In genomic region chr17:66191607-66192377, GRCh38 we compare ENCODE assay signal across 8 cellular contexts. TPM values are rescaled to one million over a fixed set of nuclear protein-coding genes. Genes with fewer than 3 reads are reported as not detected.
A peak's percentile ranks its signal among the peaks of the same experiment; 100 is the strongest.
DNase-seq lines count a peak whose midpoint lies in the region; ATAC-seq and TF ChIP-seq lines count a peak whose summit lies in the region.

CEP112 (minus strand) TSS chr17:66192133.

- peak within 1 kb of the TSS; percentile 78 for H3K9ac ChIP-seq in neuronal stem cell (ENCODE audit: low read depth, low read length, poor library complexity)

- no peak within 1 kb of the TSS for H4K91ac ChIP-seq in neuronal stem cell (ENCODE audit: low read depth, low read length, poor library complexity)

- peak; percentile 79 to 96 (median 86) for DNase-seq in CD4-positive, alpha-beta T cell
- DNase-seq in Kasumi-1 (lab: John Stamatoyannopoulos, UW), result peak; percentile 60 to 62
- peak; percentile 36 to 82 (median 60) for DNase-seq in activated naive CD4-positive, alpha-beta T cell (lab: John Stamatoyannopoulos, UW)
- DNase-seq in neuronal stem cell (ENCODE audit: low spot score), result peak; percentile 91
- DNase-seq in stromal cell of bone marrow (ENCODE audit: low read depth), result peak; percentile 18

- no peaks in the 10 kb centered on the region for H3K9me3 Mint-ChIP-seq in CD4-positive, alpha-beta T cell

- H3K27me3 ChIP-seq in CD4-positive, alpha-beta T cell (ENCODE audit: control insufficient read depth, insufficient read depth, low read length), result no peaks in the 10 kb centered on the region
- H3K27me3 ChIP-seq in gastroesophageal sphincter (no peaks in the 10 kb centered on the region), neuronal stem cell (ENCODE audit: control insufficient read depth in 3 of 3, insufficient read depth in 3 of 3, low read depth in 1 of 3, low read length in 3 of 3) (no peaks in the 10 kb centered on the region)

- peak within 1 kb of the TSS; percentile 86 for H3K27ac Mint-ChIP-seq in CD4-positive, alpha-beta T cell

- peak; percentile 85 for ATAC-seq in CD4-positive, alpha-beta T cell (ENCODE audit: poor library complexity)
- ATAC-seq in GM21529 (IDR thresholded peaks at IDR 0.05; ENCODE audit: unreplicated experiment) (peak; percentile 74), gastroesophageal sphincter (peak; percentile 86)

- no peak within 1 kb of the TSS for H4K8ac ChIP-seq in neuronal stem cell (ENCODE audit: low read depth, low read length)

- peak within 1 kb of the TSS; percentile 97 for H2AFZ ChIP-seq in neuronal stem cell (ENCODE audit: low read length)

- H3K9me3 ChIP-seq in CD4-positive, alpha-beta T cell (ENCODE audit: control insufficient read depth, low read length), result no peaks in the 10 kb centered on the region
- H3K9me3 ChIP-seq in gastroesophageal sphincter, result no peaks in the 10 kb centered on the region
- no peaks in the 10 kb centered on the region for H3K9me3 ChIP-seq in neuronal stem cell (replicated peaks in 1 of 2; ENCODE audit: control insufficient read depth in 2 of 2, insufficient read depth in 1 of 2, low read depth in 1 of 2, low read length in 2 of 2)

- H3K4me3 Mint-ChIP-seq in CD4-positive, alpha-beta T cell, result peak within 1 kb of the TSS; percentile 92

- no peaks in the 10 kb centered on the region for H3K36me3 Mint-ChIP-seq in CD4-positive, alpha-beta T cell (ENCODE audit: low read depth)

- H3K23ac ChIP-seq in neuronal stem cell (ENCODE audit: low read depth, low read length, poor library complexity), result peak within 1 kb of the TSS; percentile 65

- peak within 1 kb of the TSS; percentile 95 for H3K18ac ChIP-seq in neuronal stem cell (ENCODE audit: low read length)

- no peak within 1 kb of the TSS for H3K14ac ChIP-seq in neuronal stem cell (ENCODE audit: low read length)

- H3K4me2 ChIP-seq in neuronal stem cell (ENCODE audit: insufficient read depth, low read length, poor library complexity, severe bottlenecking), result peak within 1 kb of the TSS; percentile 78

- H3K4me3 ChIP-seq in gastroesophageal sphincter (peak within 1 kb of the TSS; percentile 65 to 92), neuronal stem cell (ENCODE audit: low read length in 2 of 2) (peak within 1 kb of the TSS; percentile 74 to 84)

- no peak within 1 kb of the TSS for H2BK120ac ChIP-seq in neuronal stem cell (ENCODE audit: low read depth, low read length)

- no peak for TF ChIP-seq CTCF in CD4-positive, alpha-beta T cell (IDR thresholded peaks at IDR 0.05)
- TF ChIP-seq CTCF in gastroesophageal sphincter (IDR thresholded peaks at IDR 0.05), result peak in 2 of 4 experiments; percentile 11 to 37

- H2AK5ac ChIP-seq in neuronal stem cell (ENCODE audit: low read depth, low read length), result no peak within 1 kb of the TSS

- TF ChIP-seq EP300 in gastroesophageal sphincter (IDR thresholded peaks at IDR 0.05), result no peak

- peaks cover 16% of the 10 kb centered on the region for H3K4me1 Mint-ChIP-seq in CD4-positive, alpha-beta T cell (ENCODE audit: low read depth)

- H3K27ac ChIP-seq in CD4-positive, alpha-beta T cell (ENCODE audit: low read depth, low read length), result peak within 1 kb of the TSS; percentile 49
- H3K27ac ChIP-seq in gastroesophageal sphincter (peak within 1 kb of the TSS; percentile 1 to 90 (median 81)), neuronal stem cell (replicated peaks; ENCODE audit: low read length) (no peak within 1 kb of the TSS)

- CTCF ChIA-PET in CD4-positive, alpha-beta T cell (lab: Charles Lee), result interaction anchor here (0.7 to 2.1 kb wide), 3 partner anchors 9 to 480 kb away, joined by 3 to 4 read pairs (median 3); no protein-coding TSS in a partner anchor

- H3K4ac ChIP-seq in neuronal stem cell (ENCODE audit: low read length), result no peak within 1 kb of the TSS

- POLR2A ChIA-PET in CD4-positive, alpha-beta T cell (lab: Charles Lee), result no interaction called here

- no peak within 1 kb of the TSS for H2BK15ac ChIP-seq in neuronal stem cell (ENCODE audit: low read length)

- peak; percentile 36; the same call in 1 of the 2 replicates for TF ChIP-seq POLR2A in Raji (IDR thresholded peaks at IDR 0.05; ENCODE audit: insufficient read depth, low read depth, low read length)
- no peak for TF ChIP-seq POLR2A in gastroesophageal sphincter (IDR thresholded peaks at IDR 0.05)

- no peaks in the 10 kb centered on the region for H3K27me3 Mint-ChIP-seq in CD4-positive, alpha-beta T cell

- H3K36me3 ChIP-seq in gastroesophageal sphincter (no peaks in the 10 kb centered on the region), neuronal stem cell (replicated peaks in 1 of 2; ENCODE audit: control insufficient read depth in 2 of 2, insufficient read depth in 2 of 2, low read length in 2 of 2) (peaks cover 0 to 6% of the 10 kb centered on the region in 2 donors)

- peaks cover 0 to 33% (median 14%) of the 10 kb centered on the region in 3 donors for H3K4me1 ChIP-seq in gastroesophageal sphincter
- H3K4me1 ChIP-seq in neuronal stem cell (ENCODE audit: control insufficient read depth in 2 of 2, insufficient read depth in 1 of 2, low read depth in 1 of 2, low read length in 2 of 2), result peaks cover 1 to 7% of the 10 kb centered on the region in 2 donors

- WGBS in gastroesophageal sphincter (ENCODE audit: low coverage in 1 of 2), 2 donors, result no CpG with 5 or more reads among the region's 81 CpGs
- WGBS in neuronal stem cell (ENCODE audit: extremely low coverage in 2 of 2, insufficient read length in 2 of 2, insufficient replicate concordance in 1 of 2), 2 donors, result no CpG with 5 or more reads among the region's 81 CpGs

- H2BK12ac ChIP-seq in neuronal stem cell (ENCODE audit: low read length), result no peak within 1 kb of the TSS

- intact Hi-C loops in CD4-positive, alpha-beta T cell (cut with DNase I, micrococcal nuclease), result loop anchor here in 1 of 2 experiments (5.0 kb wide), 1 partner anchor 111 kb away; the partner anchor contains the start of gene PRKCA

- no peaks in the 10 kb centered on the region for H3K79me1 ChIP-seq in neuronal stem cell (ENCODE audit: low read depth, low read length)

- H2BK5ac ChIP-seq in neuronal stem cell (ENCODE audit: low read length), result peak within 1 kb of the TSS; percentile 77

RNA-seq across cellular contexts. Expression of gene CEP112, which starts in this region (rescaled TPM):
- 1 to 10 TPM; 1.6 to 2.2 TPM for total RNA-seq in CD4-positive, alpha-beta T cell
- 10 to 100 TPM; 21.9 to 38.2 (median 27.0) TPM for total RNA-seq in gastroesophageal sphincter
- 9.3 TPM for polyA plus RNA-seq in neuronal stem cell (2013, experiment 1 of 2)
- polyA plus RNA-seq in neuronal stem cell (2013, experiment 2 of 2), result 9.7 TPM

Comparison
In these comparisons a context has a peak if more than half of its experiments do, and no peak if none do; other contexts are left out.
1. RNA of gene CEP112 (total RNA-seq): 21.9 to 38.2 TPM in gastroesophageal sphincter; 1.6 to 2.2 TPM in CD4-positive, alpha-beta T cell; every median in the first group is over 4 times any median in the second.
2. DNase-seq: peak in every context shown above with its lines; median percentile 91 in neuronal stem cell; 86 in CD4-positive, alpha-beta T cell; 61 in Kasumi-1; 60 in activated naive CD4-positive, alpha-beta T cell; 18 in stromal cell of bone marrow.
3. Peak in every context shown above with its lines, with median percentiles within 50 percentile points of each other: ATAC-seq.